11 cellular contexts compared by ENCODE assay signal in genomic region chr4:100100985-100101384, GRCh38.
A peak's percentile ranks its signal among the peaks of the same experiment; 100 is the strongest.
DNase-seq lines count a peak whose midpoint lies in the region; ATAC-seq, FAIRE-seq and TF ChIP-seq lines count a peak whose summit lies in the region.
"Had no signal": no experiment of that assay in that cellular context is flagged by ENCODE, and none has a peak within 500 bp of the region (broad histone marks: within the 10 kb centered on the region; RNA-seq: fewer than 3 reads in every experiment).

No MANE protein-coding gene starts in this region.

- no peak for FAIRE-seq in GM12891 (lab: Jason Lieb, UNC)

- no peaks in the 10 kb centered on the region for H3K36me3 ChIP-seq in MG63
- H3K36me3 ChIP-seq: esophagus muscularis mucosa, right atrium auricular region had no signal

- no peak for TF ChIP-seq POLR2A in GM12891 (IDR thresholded peaks at IDR 0.05; ENCODE audit: low read depth, low read length)

- no peak overlapping the region for H3K4me3 ChIP-seq in MG63
- H3K4me3 ChIP-seq: esophagus muscularis mucosa, right atrium auricular region had no signal

- peak; percentile 78 for ATAC-seq in GM19452 (IDR thresholded peaks at IDR 0.05; ENCODE audit: unreplicated experiment)
- ATAC-seq in HG03175 (IDR thresholded peaks at IDR 0.05; ENCODE audit: unreplicated experiment): peak; percentile 84
- ATAC-seq: left colon had no signal

- H3K27me3 ChIP-seq in MG63: no peaks in the 10 kb centered on the region
- H3K27me3 ChIP-seq: esophagus muscularis mucosa, right atrium auricular region had no signal

- no peaks in the 10 kb centered on the region for H3K9me3 ChIP-seq in MG63
- H3K9me3 ChIP-seq: esophagus muscularis mucosa, right atrium auricular region had no signal

- DNase-seq in GM12891 (ENCODE audit: insufficient read length, low spot score) (no peak), ecto neural progenitor cell (ENCODE audit: low spot score) (peak; percentile 68), NCI-H1694 (lab: John Stamatoyannopoulos, UW) (no peak), SW480 (ENCODE audit: low spot score) (no peak), NCI-H1930 (lab: John Stamatoyannopoulos, UW) (no peak), MG63 (no peak)
- DNase-seq: left colon had no signal

TF ChIP-seq in GM12891, 5 proteins besides CTCF, POLR2A, EP300 and RAD21:
- no peak for TF ChIP-seq PAX5 (IDR thresholded peaks at IDR 0.05; ENCODE audit: insufficient read depth, low read length, severe bottlenecking)
- peak; percentile 44; the same call in 1 of the 2 replicates for TF ChIP-seq SPI1 (IDR thresholded peaks at IDR 0.05; ENCODE audit: low read depth, low read length)
